In the genomic region with DNA sequence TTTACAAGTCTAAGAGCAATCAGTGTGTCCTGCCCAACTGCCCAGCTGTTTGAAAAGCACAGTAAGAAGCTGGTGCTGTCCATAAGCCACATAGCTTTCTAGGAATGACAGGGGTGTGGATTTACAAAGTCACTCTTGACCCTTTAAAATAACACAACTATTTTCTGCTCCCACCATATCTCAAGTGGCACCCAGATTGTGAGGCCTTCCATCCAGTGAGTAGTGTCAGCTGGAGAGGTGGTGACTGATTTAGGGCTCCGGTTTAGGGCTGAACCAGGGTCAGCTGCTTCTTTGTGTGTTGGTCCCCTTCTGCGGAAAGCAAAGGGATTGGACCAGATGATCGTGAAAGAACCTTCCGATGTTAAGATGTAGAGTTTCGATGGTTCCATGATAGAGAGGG, we compare ENCODE assay signal across 1 cellular context.
TF ChIP-seq lines count a peak whose summit lies in the region.

No MANE protein-coding gene starts in this region.

TF ChIP-seq in WTC11, 78 proteins besides CTCF, POLR2A, EP300 and RAD21:
- TF ChIP-seq, protein P1, sequence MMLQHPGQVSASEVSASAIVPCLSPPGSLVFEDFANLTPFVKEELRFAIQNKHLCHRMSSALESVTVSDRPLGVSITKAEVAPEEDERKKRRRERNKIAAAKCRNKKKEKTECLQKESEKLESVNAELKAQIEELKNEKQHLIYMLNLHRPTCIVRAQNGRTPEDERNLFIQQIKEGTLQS (CRISPR knock-in tag; conservative IDR thresholded peaks at IDR 0.05) = no peak
- no peak for TF ChIP-seq KAT7 (CRISPR knock-in tag; IDR thresholded peaks at IDR 0.05; ENCODE audit: borderline replicate concordance)
- TF ChIP-seq, protein P2, sequence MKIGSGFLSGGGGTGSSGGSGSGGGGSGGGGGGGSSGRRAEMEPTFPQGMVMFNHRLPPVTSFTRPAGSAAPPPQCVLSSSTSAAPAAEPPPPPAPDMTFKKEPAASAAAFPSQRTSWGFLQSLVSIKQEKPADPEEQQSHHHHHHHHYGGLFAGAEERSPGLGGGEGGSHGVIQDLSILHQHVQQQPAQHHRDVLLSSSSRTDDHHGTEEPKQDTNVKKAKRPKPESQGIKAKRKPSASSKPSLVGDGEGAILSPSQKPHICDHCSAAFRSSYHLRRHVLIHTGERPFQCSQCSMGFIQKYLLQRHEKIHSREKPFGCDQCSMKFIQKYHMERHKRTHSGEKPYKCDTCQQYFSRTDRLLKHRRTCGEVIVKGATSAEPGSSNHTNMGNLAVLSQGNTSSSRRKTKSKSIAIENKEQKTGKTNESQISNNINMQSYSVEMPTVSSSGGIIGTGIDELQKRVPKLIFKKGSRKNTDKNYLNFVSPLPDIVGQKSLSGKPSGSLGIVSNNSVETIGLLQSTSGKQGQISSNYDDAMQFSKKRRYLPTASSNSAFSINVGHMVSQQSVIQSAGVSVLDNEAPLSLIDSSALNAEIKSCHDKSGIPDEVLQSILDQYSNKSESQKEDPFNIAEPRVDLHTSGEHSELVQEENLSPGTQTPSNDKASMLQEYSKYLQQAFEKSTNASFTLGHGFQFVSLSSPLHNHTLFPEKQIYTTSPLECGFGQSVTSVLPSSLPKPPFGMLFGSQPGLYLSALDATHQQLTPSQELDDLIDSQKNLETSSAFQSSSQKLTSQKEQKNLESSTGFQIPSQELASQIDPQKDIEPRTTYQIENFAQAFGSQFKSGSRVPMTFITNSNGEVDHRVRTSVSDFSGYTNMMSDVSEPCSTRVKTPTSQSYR (CRISPR knock-in tag; IDR thresholded peaks at IDR 0.05) = no peak
- no peak for TF ChIP-seq ARID4B (CRISPR knock-in tag; IDR thresholded peaks at IDR 0.05; ENCODE audit: borderline replicate concordance)
- no peak for TF ChIP-seq ZNF263 (CRISPR knock-in tag; IDR thresholded peaks at IDR 0.05; ENCODE audit: low read depth)
- TF ChIP-seq ZNF671 (CRISPR knock-in tag; IDR thresholded peaks at IDR 0.05) = no peak
- no peak for TF ChIP-seq SMAD3 (CRISPR knock-in tag; IDR thresholded peaks at IDR 0.05; ENCODE audit: borderline replicate concordance)
- no peak for TF ChIP-seq MYBL2 (CRISPR knock-in tag; IDR thresholded peaks at IDR 0.05)
- TF ChIP-seq CREM (CRISPR knock-in tag; IDR thresholded peaks at IDR 0.05) = no peak
- TF ChIP-seq, protein P3, sequence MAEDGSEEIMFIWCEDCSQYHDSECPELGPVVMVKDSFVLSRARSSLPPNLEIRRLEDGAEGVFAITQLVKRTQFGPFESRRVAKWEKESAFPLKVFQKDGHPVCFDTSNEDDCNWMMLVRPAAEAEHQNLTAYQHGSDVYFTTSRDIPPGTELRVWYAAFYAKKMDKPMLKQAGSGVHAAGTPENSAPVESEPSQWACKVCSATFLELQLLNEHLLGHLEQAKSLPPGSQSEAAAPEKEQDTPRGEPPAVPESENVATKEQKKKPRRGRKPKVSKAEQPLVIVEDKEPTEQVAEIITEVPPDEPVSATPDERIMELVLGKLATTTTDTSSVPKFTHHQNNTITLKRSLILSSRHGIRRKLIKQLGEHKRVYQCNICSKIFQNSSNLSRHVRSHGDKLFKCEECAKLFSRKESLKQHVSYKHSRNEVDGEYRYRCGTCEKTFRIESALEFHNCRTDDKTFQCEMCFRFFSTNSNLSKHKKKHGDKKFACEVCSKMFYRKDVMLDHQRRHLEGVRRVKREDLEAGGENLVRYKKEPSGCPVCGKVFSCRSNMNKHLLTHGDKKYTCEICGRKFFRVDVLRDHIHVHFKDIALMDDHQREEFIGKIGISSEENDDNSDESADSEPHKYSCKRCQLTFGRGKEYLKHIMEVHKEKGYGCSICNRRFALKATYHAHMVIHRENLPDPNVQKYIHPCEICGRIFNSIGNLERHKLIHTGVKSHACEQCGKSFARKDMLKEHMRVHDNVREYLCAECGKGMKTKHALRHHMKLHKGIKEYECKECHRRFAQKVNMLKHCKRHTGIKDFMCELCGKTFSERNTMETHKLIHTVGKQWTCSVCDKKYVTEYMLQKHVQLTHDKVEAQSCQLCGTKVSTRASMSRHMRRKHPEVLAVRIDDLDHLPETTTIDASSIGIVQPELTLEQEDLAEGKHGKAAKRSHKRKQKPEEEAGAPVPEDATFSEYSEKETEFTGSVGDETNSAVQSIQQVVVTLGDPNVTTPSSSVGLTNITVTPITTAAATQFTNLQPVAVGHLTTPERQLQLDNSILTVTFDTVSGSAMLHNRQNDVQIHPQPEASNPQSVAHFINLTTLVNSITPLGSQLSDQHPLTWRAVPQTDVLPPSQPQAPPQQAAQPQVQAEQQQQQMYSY (CRISPR knock-in tag; IDR thresholded peaks at IDR 0.05) = no peak
- TF ChIP-seq GTF2I (CRISPR knock-in tag; conservative IDR thresholded peaks at IDR 0.05) = no peak
- no peak for TF ChIP-seq SMAD4 (CRISPR knock-in tag; IDR thresholded peaks at IDR 0.05)
- no peak for TF ChIP-seq NR3C1 (CRISPR knock-in tag; conservative IDR thresholded peaks at IDR 0.05; ENCODE audit: low read depth)
- TF ChIP-seq ZNF138 (CRISPR knock-in tag; conservative IDR thresholded peaks at IDR 0.05) = no peak
- no peak for TF ChIP-seq ZSCAN18 (CRISPR knock-in tag; IDR thresholded peaks at IDR 0.05)
- no peak for TF ChIP-seq ZNF121 (CRISPR knock-in tag; IDR thresholded peaks at IDR 0.05)
- TF ChIP-seq NFYB (CRISPR knock-in tag; conservative IDR thresholded peaks at IDR 0.05; ENCODE audit: low read depth) = no peak
- no peak for TF ChIP-seq NR2C2 (CRISPR knock-in tag; IDR thresholded peaks at IDR 0.05)
- TF ChIP-seq ZNF219 (CRISPR knock-in tag; IDR thresholded peaks at IDR 0.05; ENCODE audit: borderline replicate concordance) = no peak
